Comparison of ENCODE assay signal across 2 cellular contexts in genomic region chr16:77835111-77835510, GRCh38.
TF ChIP-seq lines count a peak whose summit lies in the region.

No MANE protein-coding gene starts in this region.

TF ChIP-seq in SK-N-SH, 30 proteins besides CTCF, POLR2A, EP300 and RAD21 (continued from another document):
- no peak for TF ChIP-seq USF2 (IDR thresholded peaks at IDR 0.05; ENCODE audit: borderline replicate concordance, low read depth, low read length)

TF ChIP-seq in SK-N-SH treated with all-trans-retinoic acid at 6 μM for 48 hours, 23 proteins besides CTCF, POLR2A, EP300 and RAD21:
- TF ChIP-seq, protein P1, sequence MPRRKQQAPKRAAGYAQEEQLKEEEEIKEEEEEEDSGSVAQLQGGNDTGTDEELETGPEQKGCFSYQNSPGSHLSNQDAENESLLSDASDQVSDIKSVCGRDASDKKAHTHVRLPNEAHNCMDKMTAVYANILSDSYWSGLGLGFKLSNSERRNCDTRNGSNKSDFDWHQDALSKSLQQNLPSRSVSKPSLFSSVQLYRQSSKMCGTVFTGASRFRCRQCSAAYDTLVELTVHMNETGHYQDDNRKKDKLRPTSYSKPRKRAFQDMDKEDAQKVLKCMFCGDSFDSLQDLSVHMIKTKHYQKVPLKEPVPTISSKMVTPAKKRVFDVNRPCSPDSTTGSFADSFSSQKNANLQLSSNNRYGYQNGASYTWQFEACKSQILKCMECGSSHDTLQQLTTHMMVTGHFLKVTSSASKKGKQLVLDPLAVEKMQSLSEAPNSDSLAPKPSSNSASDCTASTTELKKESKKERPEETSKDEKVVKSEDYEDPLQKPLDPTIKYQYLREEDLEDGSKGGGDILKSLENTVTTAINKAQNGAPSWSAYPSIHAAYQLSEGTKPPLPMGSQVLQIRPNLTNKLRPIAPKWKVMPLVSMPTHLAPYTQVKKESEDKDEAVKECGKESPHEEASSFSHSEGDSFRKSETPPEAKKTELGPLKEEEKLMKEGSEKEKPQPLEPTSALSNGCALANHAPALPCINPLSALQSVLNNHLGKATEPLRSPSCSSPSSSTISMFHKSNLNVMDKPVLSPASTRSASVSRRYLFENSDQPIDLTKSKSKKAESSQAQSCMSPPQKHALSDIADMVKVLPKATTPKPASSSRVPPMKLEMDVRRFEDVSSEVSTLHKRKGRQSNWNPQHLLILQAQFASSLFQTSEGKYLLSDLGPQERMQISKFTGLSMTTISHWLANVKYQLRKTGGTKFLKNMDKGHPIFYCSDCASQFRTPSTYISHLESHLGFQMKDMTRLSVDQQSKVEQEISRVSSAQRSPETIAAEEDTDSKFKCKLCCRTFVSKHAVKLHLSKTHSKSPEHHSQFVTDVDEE (CRISPR knock-in tag; IDR thresholded peaks at IDR 0.05), result no peak
- no peak for TF ChIP-seq ZNF565 (CRISPR knock-in tag; conservative IDR thresholded peaks at IDR 0.05; ENCODE audit: low read depth)
- no peak for TF ChIP-seq ISL1 (CRISPR knock-in tag; IDR thresholded peaks at IDR 0.05)
- TF ChIP-seq ZC3H10 (CRISPR knock-in tag; IDR thresholded peaks at IDR 0.05), result no peak
- no peak for TF ChIP-seq ZNF70 (CRISPR knock-in tag; IDR thresholded peaks at IDR 0.05)
- no peak for TF ChIP-seq ZFP30 (CRISPR knock-in tag; IDR thresholded peaks at IDR 0.05)
- no peak for TF ChIP-seq POU6F1 (CRISPR knock-in tag; IDR thresholded peaks at IDR 0.05; ENCODE audit: borderline replicate concordance, low read depth)
- TF ChIP-seq GLIS3 (CRISPR knock-in tag; IDR thresholded peaks at IDR 0.05), result no peak
- TF ChIP-seq ESRRG (CRISPR knock-in tag; IDR thresholded peaks at IDR 0.05), result no peak
- TF ChIP-seq, protein P2, sequence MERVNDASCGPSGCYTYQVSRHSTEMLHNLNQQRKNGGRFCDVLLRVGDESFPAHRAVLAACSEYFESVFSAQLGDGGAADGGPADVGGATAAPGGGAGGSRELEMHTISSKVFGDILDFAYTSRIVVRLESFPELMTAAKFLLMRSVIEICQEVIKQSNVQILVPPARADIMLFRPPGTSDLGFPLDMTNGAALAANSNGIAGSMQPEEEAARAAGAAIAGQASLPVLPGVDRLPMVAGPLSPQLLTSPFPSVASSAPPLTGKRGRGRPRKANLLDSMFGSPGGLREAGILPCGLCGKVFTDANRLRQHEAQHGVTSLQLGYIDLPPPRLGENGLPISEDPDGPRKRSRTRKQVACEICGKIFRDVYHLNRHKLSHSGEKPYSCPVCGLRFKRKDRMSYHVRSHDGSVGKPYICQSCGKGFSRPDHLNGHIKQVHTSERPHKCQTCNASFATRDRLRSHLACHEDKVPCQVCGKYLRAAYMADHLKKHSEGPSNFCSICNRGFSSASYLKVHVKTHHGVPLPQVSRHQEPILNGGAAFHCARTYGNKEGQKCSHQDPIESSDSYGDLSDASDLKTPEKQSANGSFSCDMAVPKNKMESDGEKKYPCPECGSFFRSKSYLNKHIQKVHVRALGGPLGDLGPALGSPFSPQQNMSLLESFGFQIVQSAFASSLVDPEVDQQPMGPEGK (CRISPR knock-in tag; IDR thresholded peaks at IDR 0.05; ENCODE audit: borderline replicate concordance), result no peak
- TF ChIP-seq RARB (CRISPR knock-in tag; IDR thresholded peaks at IDR 0.05), result no peak
- TF ChIP-seq TCF4 (CRISPR knock-in tag; IDR thresholded peaks at IDR 0.05; ENCODE audit: borderline replicate concordance), result no peak
